Comparison of ENCODE assay signal across 8 cellular contexts in the genomic region with DNA sequence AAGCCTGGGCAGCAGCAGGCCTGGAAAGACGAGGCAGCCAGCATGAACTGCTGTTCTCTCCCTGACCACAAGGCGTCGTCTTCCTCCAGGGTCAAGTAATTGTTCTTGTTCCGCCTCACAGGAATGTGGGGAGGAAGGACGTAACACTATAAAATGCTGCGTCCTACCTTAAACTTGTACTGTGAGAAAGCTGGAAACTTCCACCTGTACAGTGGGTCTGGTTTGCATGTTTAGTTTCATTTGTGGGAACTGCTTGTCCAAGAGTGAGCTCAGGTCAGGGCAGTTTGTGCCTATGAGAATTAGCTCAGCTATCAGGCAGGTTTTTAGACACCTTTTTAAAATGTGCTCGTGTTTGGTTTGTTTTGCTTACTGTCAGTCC. TPM values are rescaled to one million over a fixed set of nuclear protein-coding genes. Genes with fewer than 3 reads are reported as not detected.
DNase-seq lines count a peak whose midpoint lies in the region; ATAC-seq, FAIRE-seq and TF ChIP-seq lines count a peak whose summit lies in the region.

No MANE protein-coding gene starts in this region.

- TF ChIP-seq POLR2A in H54 (IDR thresholded peaks at IDR 0.05; ENCODE audit: low read depth, low read length), result no peak

- no peak for FAIRE-seq in H54 (lab: Jason Lieb, UNC)

- intact Hi-C loops in left colon (cut with DNase I, micrococcal nuclease), result no loop called here

- DNase-seq in CD1c-positive myeloid dendritic cell (ENCODE audit: extremely low spot score) (peak; percentile 54), OCI-M1 (lab: John Stamatoyannopoulos, UW) (peak; percentile 46), T47D (ENCODE audit: low read depth in 1 of 2, low spot score in 1 of 2) (peak; percentile 73 to 91), left colon (peak; percentile 34 to 70), H54 (ENCODE audit: insufficient read length, low spot score) (no peak)
- peak; percentile 51 for DNase-seq in stimulated activated CD8-positive, alpha-beta memory T cell treated with anti-CD3 and anti-CD28 coated beads, Interleukin-4, amount 100 ng/mL, for 48 hours

- ATAC-seq in GM18519 (IDR thresholded peaks at IDR 0.05; ENCODE audit: low FRiP score, unreplicated experiment) (peak; percentile 74), HG03025 (IDR thresholded peaks at IDR 0.05; ENCODE audit: low FRiP score, unreplicated experiment) (peak; percentile 72), left colon (peak; percentile 94)

- in situ Hi-C loops in T47D (cut with HindIII; ENCODE audit: low pct_unique_long_range_greater_than_20kb, low sequenced_read_pairs), result no loop called here

RNA-seq across cellular contexts. Expression of a gene that starts 55.2 kb away (rescaled TPM):
- total RNA-seq in left colon, result 10 to 100 TPM in 1 of 2 donors, 1 to 10 TPM in 1; 8.8 to 10.4 TPM
